1 cellular context compared by ENCODE assay signal in the genomic region with DNA sequence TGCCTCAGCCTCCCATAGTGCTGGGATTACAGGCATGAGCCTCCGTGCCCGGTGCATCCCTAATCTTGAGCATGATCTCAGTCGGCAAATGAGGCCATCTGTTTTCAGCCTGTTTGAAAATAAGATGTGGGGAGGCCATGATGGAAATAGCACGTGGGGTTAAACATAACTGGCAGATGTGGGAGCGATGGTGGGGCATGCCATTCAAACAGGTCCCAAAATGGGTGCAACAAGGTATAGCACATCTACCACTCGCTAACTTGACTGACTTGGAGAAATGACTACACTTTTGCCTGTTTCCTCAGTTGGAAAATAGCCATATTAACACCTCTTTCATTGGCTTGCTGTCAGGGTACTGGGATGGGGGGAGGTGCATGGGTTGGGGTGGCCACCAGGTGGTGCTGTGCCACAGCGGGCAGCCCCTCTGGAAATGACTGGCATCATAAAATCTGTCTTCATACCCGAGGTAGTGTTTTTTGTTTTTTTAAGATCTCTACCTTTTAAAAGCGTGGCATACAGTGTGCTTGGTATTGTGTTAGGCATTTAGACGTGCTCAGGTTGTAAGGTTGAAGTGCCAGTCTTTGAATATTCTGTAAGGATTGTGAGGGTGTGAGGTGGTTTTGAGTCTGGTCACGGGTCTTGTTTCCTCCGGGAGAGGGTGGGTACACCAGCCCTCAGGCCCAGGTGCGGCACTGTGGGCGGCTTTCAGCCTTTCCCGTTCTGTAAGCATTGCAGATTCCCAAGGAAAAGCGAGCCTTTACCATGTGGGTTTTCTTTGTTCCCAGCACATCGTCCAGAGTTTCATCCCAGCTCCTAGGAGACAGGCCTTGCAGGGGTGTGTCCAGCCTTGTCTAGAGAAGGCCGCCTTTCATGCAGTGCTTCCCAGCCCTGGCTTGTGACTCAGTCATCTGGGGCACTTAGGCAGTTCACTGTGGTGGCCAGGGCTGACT.
A peak's percentile ranks its signal among the peaks of the same experiment; 100 is the strongest.
TF ChIP-seq lines count a peak whose summit lies in the region.

No MANE protein-coding gene starts in this region.

TF ChIP-seq in HepG2, 621 proteins besides CTCF, POLR2A, EP300 and RAD21 (continued from another document and continues in another):
- TF ChIP-seq, protein P1, sequence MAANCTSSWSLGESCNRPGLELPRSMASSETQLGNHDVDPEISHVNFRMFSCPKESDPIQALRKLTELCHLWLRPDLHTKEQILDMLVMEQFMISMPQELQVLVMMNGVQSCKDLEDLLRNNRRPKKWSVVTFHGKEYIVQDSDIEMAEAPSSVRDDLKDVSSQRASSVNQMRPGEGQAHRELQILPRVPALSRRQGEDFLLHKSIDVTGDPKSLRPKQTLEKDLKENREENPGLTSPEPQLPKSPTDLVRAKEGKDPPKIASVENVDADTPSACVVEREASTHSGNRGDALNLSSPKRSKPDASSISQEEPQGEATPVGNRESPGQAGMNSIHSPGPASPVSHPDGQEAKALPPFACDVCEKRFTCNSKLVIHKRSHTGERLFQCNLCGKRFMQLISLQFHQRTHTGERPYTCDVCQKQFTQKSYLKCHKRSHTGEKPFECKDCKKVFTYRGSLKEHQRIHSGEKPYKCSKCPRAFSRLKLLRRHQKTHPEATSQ (CRISPR knock-in tag; IDR thresholded peaks at IDR 0.05; ENCODE audit: borderline replicate concordance) = no peak
- no peak for TF ChIP-seq ZIK1 (CRISPR knock-in tag; IDR thresholded peaks at IDR 0.05; ENCODE audit: borderline replicate concordance, low read depth)
- TF ChIP-seq RELA (CRISPR knock-in tag; IDR thresholded peaks at IDR 0.05) = no peak
- TF ChIP-seq NR2F6 (IDR thresholded peaks at IDR 0.05) = no peak
- no peak for TF ChIP-seq NR2F6 (CRISPR knock-in tag; IDR thresholded peaks at IDR 0.05)
- TF ChIP-seq ZNF317 (CRISPR knock-in tag; IDR thresholded peaks at IDR 0.05) = no peak
- TF ChIP-seq IKZF1 (IDR thresholded peaks at IDR 0.05) = no peak
- TF ChIP-seq CBX1 (IDR thresholded peaks at IDR 0.05; ENCODE audit: low read depth) = no peak
- peak; percentile 67; the same call in 1 of the 2 replicates for TF ChIP-seq NFIB (CRISPR knock-in tag; IDR thresholded peaks at IDR 0.05; ENCODE audit: borderline replicate concordance)
- TF ChIP-seq ZNF678 (CRISPR knock-in tag; IDR thresholded peaks at IDR 0.05) = no peak
- TF ChIP-seq CBFB (CRISPR knock-in tag; IDR thresholded peaks at IDR 0.05) = no peak
- TF ChIP-seq, protein P2, sequence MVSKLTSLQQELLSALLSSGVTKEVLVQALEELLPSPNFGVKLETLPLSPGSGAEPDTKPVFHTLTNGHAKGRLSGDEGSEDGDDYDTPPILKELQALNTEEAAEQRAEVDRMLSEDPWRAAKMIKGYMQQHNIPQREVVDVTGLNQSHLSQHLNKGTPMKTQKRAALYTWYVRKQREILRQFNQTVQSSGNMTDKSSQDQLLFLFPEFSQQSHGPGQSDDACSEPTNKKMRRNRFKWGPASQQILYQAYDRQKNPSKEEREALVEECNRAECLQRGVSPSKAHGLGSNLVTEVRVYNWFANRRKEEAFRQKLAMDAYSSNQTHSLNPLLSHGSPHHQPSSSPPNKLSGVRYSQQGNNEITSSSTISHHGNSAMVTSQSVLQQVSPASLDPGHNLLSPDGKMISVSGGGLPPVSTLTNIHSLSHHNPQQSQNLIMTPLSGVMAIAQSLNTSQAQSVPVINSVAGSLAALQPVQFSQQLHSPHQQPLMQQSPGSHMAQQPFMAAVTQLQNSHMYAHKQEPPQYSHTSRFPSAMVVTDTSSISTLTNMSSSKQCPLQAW (CRISPR knock-in tag; IDR thresholded peaks at IDR 0.05) = peak; percentile 56; the same call in 1 of the 2 replicates
- TF ChIP-seq, protein P3, sequence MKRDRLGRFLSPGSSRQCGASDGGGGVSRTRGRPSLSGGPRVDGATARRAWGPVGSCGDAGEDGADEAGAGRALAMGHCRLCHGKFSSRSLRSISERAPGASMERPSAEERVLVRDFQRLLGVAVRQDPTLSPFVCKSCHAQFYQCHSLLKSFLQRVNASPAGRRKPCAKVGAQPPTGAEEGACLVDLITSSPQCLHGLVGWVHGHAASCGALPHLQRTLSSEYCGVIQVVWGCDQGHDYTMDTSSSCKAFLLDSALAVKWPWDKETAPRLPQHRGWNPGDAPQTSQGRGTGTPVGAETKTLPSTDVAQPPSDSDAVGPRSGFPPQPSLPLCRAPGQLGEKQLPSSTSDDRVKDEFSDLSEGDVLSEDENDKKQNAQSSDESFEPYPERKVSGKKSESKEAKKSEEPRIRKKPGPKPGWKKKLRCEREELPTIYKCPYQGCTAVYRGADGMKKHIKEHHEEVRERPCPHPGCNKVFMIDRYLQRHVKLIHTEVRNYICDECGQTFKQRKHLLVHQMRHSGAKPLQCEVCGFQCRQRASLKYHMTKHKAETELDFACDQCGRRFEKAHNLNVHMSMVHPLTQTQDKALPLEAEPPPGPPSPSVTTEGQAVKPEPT (CRISPR knock-in tag; IDR thresholded peaks at IDR 0.05; ENCODE audit: low read depth) = 0 out of 2 replicates have a peak, but pooled peaks have one; percentile 60
- no peak for TF ChIP-seq ZNF616 (CRISPR knock-in tag; IDR thresholded peaks at IDR 0.05; ENCODE audit: low read depth)
- TF ChIP-seq, protein P4, sequence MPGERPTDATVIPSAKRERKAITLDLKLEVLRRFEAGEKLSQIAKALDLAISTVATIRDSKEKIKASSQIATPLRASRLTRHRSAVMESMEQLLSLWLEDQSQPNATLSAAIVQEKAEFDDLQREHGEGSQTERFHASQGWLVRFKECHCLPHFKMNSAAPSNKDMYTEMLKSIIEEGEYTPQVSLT (CRISPR knock-in tag; IDR thresholded peaks at IDR 0.05; ENCODE audit: borderline replicate concordance, low read depth) = no peak
- no peak for TF ChIP-seq MATR3 (CRISPR knock-in tag; IDR thresholded peaks at IDR 0.05)
- no peak for TF ChIP-seq ZNF672 (CRISPR knock-in tag; IDR thresholded peaks at IDR 0.05)
- 0 out of 2 replicates have a peak, but pooled peaks have one; percentile 46 for TF ChIP-seq SMAD3 (CRISPR knock-in tag; IDR thresholded peaks at IDR 0.05)
- TF ChIP-seq ELF4 (CRISPR knock-in tag; IDR thresholded peaks at IDR 0.05; ENCODE audit: borderline replicate concordance) = no peak
- TF ChIP-seq DNMT1 (CRISPR knock-in tag; IDR thresholded peaks at IDR 0.05) = no peak
- TF ChIP-seq ZNF614 (CRISPR knock-in tag; IDR thresholded peaks at IDR 0.05; ENCODE audit: borderline replicate concordance) = 0 out of 2 replicates have a peak, but pooled peaks have one; percentile 55
- TF ChIP-seq REXO4 (CRISPR knock-in tag; IDR thresholded peaks at IDR 0.05; ENCODE audit: borderline replicate concordance) = no peak
- TF ChIP-seq, protein P5, sequence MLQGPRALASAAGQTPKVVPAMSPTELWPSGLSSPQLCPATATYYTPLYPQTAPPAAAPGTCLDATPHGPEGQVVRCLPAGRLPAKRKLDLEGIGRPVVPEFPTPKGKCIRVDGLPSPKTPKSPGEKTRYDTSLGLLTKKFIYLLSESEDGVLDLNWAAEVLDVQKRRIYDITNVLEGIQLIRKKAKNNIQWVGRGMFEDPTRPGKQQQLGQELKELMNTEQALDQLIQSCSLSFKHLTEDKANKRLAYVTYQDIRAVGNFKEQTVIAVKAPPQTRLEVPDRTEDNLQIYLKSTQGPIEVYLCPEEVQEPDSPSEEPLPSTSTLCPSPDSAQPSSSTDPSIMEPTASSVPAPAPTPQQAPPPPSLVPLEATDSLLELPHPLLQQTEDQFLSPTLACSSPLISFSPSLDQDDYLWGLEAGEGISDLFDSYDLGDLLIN (CRISPR knock-in tag; IDR thresholded peaks at IDR 0.05; ENCODE audit: borderline replicate concordance) = no peak
- TF ChIP-seq ZNF644 (CRISPR knock-in tag; IDR thresholded peaks at IDR 0.05; ENCODE audit: low read depth) = no peak
- no peak for TF ChIP-seq ZNF441 (CRISPR knock-in tag; IDR thresholded peaks at IDR 0.05; ENCODE audit: borderline replicate concordance)
- no peak for TF ChIP-seq GLI4 (CRISPR knock-in tag; IDR thresholded peaks at IDR 0.05; ENCODE audit: borderline replicate concordance)
- TF ChIP-seq ATF7-NPFF (CRISPR knock-in tag; IDR thresholded peaks at IDR 0.05; ENCODE audit: low read depth) = no peak
- TF ChIP-seq, protein P6, sequence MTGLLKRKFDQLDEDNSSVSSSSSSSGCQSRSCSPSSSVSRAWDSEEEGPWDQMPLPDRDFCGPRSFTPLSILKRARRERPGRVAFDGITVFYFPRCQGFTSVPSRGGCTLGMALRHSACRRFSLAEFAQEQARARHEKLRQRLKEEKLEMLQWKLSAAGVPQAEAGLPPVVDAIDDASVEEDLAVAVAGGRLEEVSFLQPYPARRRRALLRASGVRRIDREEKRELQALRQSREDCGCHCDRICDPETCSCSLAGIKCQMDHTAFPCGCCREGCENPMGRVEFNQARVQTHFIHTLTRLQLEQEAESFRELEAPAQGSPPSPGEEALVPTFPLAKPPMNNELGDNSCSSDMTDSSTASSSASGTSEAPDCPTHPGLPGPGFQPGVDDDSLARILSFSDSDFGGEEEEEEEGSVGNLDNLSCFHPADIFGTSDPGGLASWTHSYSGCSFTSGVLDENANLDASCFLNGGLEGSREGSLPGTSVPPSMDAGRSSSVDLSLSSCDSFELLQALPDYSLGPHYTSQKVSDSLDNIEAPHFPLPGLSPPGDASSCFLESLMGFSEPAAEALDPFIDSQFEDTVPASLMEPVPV (CRISPR knock-in tag; IDR thresholded peaks at IDR 0.05) = no peak
- no peak for TF ChIP-seq RFX5 (IDR thresholded peaks at IDR 0.05; ENCODE audit: low read depth, low read length)
- TF ChIP-seq, protein P7, sequence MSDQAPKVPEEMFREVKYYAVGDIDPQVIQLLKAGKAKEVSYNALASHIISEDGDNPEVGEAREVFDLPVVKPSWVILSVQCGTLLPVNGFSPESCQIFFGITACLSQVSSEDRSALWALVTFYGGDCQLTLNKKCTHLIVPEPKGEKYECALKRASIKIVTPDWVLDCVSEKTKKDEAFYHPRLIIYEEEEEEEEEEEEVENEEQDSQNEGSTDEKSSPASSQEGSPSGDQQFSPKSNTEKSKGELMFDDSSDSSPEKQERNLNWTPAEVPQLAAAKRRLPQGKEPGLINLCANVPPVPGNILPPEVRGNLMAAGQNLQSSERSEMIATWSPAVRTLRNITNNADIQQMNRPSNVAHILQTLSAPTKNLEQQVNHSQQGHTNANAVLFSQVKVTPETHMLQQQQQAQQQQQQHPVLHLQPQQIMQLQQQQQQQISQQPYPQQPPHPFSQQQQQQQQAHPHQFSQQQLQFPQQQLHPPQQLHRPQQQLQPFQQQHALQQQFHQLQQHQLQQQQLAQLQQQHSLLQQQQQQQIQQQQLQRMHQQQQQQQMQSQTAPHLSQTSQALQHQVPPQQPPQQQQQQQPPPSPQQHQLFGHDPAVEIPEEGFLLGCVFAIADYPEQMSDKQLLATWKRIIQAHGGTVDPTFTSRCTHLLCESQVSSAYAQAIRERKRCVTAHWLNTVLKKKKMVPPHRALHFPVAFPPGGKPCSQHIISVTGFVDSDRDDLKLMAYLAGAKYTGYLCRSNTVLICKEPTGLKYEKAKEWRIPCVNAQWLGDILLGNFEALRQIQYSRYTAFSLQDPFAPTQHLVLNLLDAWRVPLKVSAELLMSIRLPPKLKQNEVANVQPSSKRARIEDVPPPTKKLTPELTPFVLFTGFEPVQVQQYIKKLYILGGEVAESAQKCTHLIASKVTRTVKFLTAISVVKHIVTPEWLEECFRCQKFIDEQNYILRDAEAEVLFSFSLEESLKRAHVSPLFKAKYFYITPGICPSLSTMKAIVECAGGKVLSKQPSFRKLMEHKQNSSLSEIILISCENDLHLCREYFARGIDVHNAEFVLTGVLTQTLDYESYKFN (CRISPR knock-in tag; conservative IDR thresholded peaks at IDR 0.05) = no peak
- no peak for TF ChIP-seq ZSCAN25 (CRISPR knock-in tag; IDR thresholded peaks at IDR 0.05)
- TF ChIP-seq, protein P8, sequence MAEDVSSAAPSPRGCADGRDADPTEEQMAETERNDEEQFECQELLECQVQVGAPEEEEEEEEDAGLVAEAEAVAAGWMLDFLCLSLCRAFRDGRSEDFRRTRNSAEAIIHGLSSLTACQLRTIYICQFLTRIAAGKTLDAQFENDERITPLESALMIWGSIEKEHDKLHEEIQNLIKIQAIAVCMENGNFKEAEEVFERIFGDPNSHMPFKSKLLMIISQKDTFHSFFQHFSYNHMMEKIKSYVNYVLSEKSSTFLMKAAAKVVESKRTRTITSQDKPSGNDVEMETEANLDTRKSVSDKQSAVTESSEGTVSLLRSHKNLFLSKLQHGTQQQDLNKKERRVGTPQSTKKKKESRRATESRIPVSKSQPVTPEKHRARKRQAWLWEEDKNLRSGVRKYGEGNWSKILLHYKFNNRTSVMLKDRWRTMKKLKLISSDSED (CRISPR knock-in tag; IDR thresholded peaks at IDR 0.05) = no peak
- TF ChIP-seq THAP11 (CRISPR knock-in tag; IDR thresholded peaks at IDR 0.05) = no peak
- TF ChIP-seq, protein P9, sequence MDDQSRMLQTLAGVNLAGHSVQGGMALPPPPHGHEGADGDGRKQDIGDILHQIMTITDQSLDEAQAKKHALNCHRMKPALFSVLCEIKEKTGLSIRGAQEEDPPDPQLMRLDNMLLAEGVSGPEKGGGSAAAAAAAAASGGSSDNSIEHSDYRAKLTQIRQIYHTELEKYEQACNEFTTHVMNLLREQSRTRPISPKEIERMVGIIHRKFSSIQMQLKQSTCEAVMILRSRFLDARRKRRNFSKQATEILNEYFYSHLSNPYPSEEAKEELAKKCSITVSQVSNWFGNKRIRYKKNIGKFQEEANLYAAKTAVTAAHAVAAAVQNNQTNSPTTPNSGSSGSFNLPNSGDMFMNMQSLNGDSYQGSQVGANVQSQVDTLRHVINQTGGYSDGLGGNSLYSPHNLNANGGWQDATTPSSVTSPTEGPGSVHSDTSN (CRISPR knock-in tag; IDR thresholded peaks at IDR 0.05; ENCODE audit: borderline replicate concordance) = no peak
- TF ChIP-seq ZNF703 (CRISPR knock-in tag; IDR thresholded peaks at IDR 0.05; ENCODE audit: borderline replicate concordance) = no peak
- no peak for TF ChIP-seq ZNF496 (CRISPR knock-in tag; IDR thresholded peaks at IDR 0.05; ENCODE audit: insufficient replicate concordance)
- no peak for TF ChIP-seq ETV6 (CRISPR knock-in tag; conservative IDR thresholded peaks at IDR 0.05)
- TF ChIP-seq DPF2 (CRISPR knock-in tag; IDR thresholded peaks at IDR 0.05; ENCODE audit: borderline replicate concordance, low read depth) = no peak
- TF ChIP-seq, protein P10, sequence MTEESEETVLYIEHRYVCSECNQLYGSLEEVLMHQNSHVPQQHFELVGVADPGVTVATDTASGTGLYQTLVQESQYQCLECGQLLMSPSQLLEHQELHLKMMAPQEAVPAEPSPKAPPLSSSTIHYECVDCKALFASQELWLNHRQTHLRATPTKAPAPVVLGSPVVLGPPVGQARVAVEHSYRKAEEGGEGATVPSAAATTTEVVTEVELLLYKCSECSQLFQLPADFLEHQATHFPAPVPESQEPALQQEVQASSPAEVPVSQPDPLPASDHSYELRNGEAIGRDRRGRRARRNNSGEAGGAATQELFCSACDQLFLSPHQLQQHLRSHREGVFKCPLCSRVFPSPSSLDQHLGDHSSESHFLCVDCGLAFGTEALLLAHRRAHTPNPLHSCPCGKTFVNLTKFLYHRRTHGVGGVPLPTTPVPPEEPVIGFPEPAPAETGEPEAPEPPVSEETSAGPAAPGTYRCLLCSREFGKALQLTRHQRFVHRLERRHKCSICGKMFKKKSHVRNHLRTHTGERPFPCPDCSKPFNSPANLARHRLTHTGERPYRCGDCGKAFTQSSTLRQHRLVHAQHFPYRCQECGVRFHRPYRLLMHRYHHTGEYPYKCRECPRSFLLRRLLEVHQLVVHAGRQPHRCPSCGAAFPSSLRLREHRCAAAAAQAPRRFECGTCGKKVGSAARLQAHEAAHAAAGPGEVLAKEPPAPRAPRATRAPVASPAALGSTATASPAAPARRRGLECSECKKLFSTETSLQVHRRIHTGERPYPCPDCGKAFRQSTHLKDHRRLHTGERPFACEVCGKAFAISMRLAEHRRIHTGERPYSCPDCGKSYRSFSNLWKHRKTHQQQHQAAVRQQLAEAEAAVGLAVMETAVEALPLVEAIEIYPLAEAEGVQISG (CRISPR knock-in tag; IDR thresholded peaks at IDR 0.05) = no peak
